ENCODE assay signal across 8 cellular contexts in genomic region chr17:4947010-4947410, GRCh38. TPM values are rescaled to one million over a fixed set of nuclear protein-coding genes. Genes with fewer than 3 reads are reported as not detected.
DNase-seq lines count a peak whose midpoint lies in the region; ATAC-seq and TF ChIP-seq lines count a peak whose summit lies in the region.

No MANE protein-coding gene starts in this region.

- H3K27me3 ChIP-seq in heart left ventricle (no peaks in the 10 kb centered on the region), subcutaneous abdominal adipose tissue (ENCODE audit: control insufficient read depth in 5 of 5, insufficient read depth in 4 of 5, low read length in 5 of 5) (no peaks in the 10 kb centered on the region)

- TF ChIP-seq CTCF in heart left ventricle (IDR thresholded peaks at IDR 0.05), result no peak

- peak overlapping the region in 4 of 5 donors; percentile 63 to 81 (median 71) for H3K9ac ChIP-seq in subcutaneous abdominal adipose tissue (ENCODE audit: low read length in 5 of 5)

- H3K36me3 Mint-ChIP-seq in activated CD4-positive, alpha-beta memory T cell treated with anti-CD3 and anti-CD28 coated beads, Interleukin-2, amount 10 ng/mL, durations not matched to agents 7 days and 5 days (ENCODE audit: low read depth), result peaks cover 62% of the 10 kb centered on the region

- 3 to 13% (median 6%) methylated on average over 7 of the region's 7 CpGs for WGBS in heart left ventricle, 4 donors

- H3K36me3 ChIP-seq in heart left ventricle (peaks cover 0 to 50% (median 46%) of the 10 kb centered on the region in 9 donors), subcutaneous abdominal adipose tissue (ENCODE audit: control insufficient read depth in 5 of 5, insufficient read depth in 5 of 5, low read length in 5 of 5) (peaks cover 0 to 46% (median 43%) of the 10 kb centered on the region in 5 donors)

- peaks cover 62% of the 10 kb centered on the region for H3K4me1 Mint-ChIP-seq in activated CD4-positive, alpha-beta memory T cell treated with anti-CD3 and anti-CD28 coated beads, Interleukin-2, amount 10 ng/mL, durations not matched to agents 7 days and 5 days

- H3K9me3 Mint-ChIP-seq in activated CD4-positive, alpha-beta memory T cell treated with anti-CD3 and anti-CD28 coated beads, Interleukin-2, amount 10 ng/mL, durations not matched to agents 7 days and 5 days, result no peaks in the 10 kb centered on the region

- CTCF ChIA-PET in activated CD4-positive, alpha-beta memory T cell treated with anti-CD3 and anti-CD28 coated beads, Interleukin-2, amount 10 ng/mL, durations not matched to agents 7 days and 5 days (lab: Charles Lee), result interaction anchor here (2.2 kb wide), 1 partner anchor 21 kb away, joined by 10 read pairs; the partner anchor contains the start of gene SPAG7

- intact Hi-C loops in heart left ventricle (cut with DNase I) (loop anchor here in 1 of 10 donors (5.0 kb wide), 1 partner anchor 40 kb away; the partner anchor contains the start of gene CAMTA2), left ventricle myocardium superior (cut with micrococcal nuclease) (no loop called here)

- H3K27ac ChIP-seq in heart left ventricle (peak overlapping the region; percentile 69 to 100 (median 99)), subcutaneous abdominal adipose tissue (ENCODE audit: low read depth, low read length) (peak overlapping the region; percentile 96)

- no peak for TF ChIP-seq POLR2A in heart left ventricle (IDR thresholded peaks at IDR 0.05)

- H3K9me3 ChIP-seq in heart left ventricle (no peaks in the 10 kb centered on the region), subcutaneous abdominal adipose tissue (ENCODE audit: control insufficient read depth in 5 of 5, low read length in 5 of 5) (no peaks in the 10 kb centered on the region)

- DNase-seq in heart left ventricle (peak in 2 of 5 donors; percentile 30 to 50), left ventricle myocardium superior (no peak), HK-2 (ENCODE audit: unreplicated experiment) (no peak), HPDE6-E6E7 (ENCODE audit: extremely low spot score) (no peak)
- DNase-seq in activated CD4-positive, alpha-beta memory T cell treated with anti-CD3 and anti-CD28 coated beads, Interleukin-2, amount 10 ng/mL, durations not matched to agents 7 days and 5 days, result no peak

- H3K27ac Mint-ChIP-seq in activated CD4-positive, alpha-beta memory T cell treated with anti-CD3 and anti-CD28 coated beads, Interleukin-2, amount 10 ng/mL, durations not matched to agents 7 days and 5 days, result peak overlapping the region; percentile 100

- peaks cover 11 to 73% (median 47%) of the 10 kb centered on the region in 12 donors for H3K4me1 ChIP-seq in heart left ventricle
- peaks cover 3 to 51% (median 47%) of the 10 kb centered on the region in 5 donors for H3K4me1 ChIP-seq in subcutaneous abdominal adipose tissue (ENCODE audit: control insufficient read depth in 5 of 5, insufficient read depth in 5 of 5, low read length in 5 of 5)

- H3K27me3 Mint-ChIP-seq in activated CD4-positive, alpha-beta memory T cell treated with anti-CD3 and anti-CD28 coated beads, Interleukin-2, amount 10 ng/mL, durations not matched to agents 7 days and 5 days, result no peaks in the 10 kb centered on the region

- peak overlapping the region; percentile 96 for H3K4me3 Mint-ChIP-seq in activated CD4-positive, alpha-beta memory T cell treated with anti-CD3 and anti-CD28 coated beads, Interleukin-2, amount 10 ng/mL, durations not matched to agents 7 days and 5 days

- H3K4me3 ChIP-seq in heart left ventricle, result peak overlapping the region; percentile 73 to 100 (median 98)
- peak overlapping the region; percentile 98 for H3K4me3 ChIP-seq in iPS-11a (ENCODE audit: low read depth, low read length)
- H3K4me3 ChIP-seq in subcutaneous abdominal adipose tissue (ENCODE audit: low read depth in 1 of 5, low read length in 5 of 5), result peak overlapping the region; percentile 78 to 99 (median 89)

- no peak for ATAC-seq in heart left ventricle
- ATAC-seq in left ventricle myocardium superior, result no peak
- ATAC-seq in HG02610 (IDR thresholded peaks at IDR 0.05; ENCODE audit: unreplicated experiment), result no peak

- POLR2A ChIA-PET in activated CD4-positive, alpha-beta memory T cell treated with anti-CD3 and anti-CD28 coated beads, Interleukin-2, amount 10 ng/mL, durations not matched to agents 7 days and 5 days (lab: Charles Lee), result interaction anchor here (0.6 to 20.7 kb wide), 17 partner anchors 6 to 244 kb away, joined by 3 to 711 read pairs (median 9); partner anchors contain the start of genes ARRB2, C17orf107, CAMTA2 and ENO3

RNA-seq across cellular contexts. Expression of gene PFN1, which starts 1.3 kb away (rescaled TPM):
- total RNA-seq in heart left ventricle (100 to 1,000 TPM; 145 to 608 (median 234) TPM), left ventricle myocardium superior (193 TPM)
- 100 to 1,000 TPM; 177 to 982 TPM for polyA plus RNA-seq in heart left ventricle
- 1,000 to 10,000 TPM; 2,149 to 2,220 TPM for total RNA-seq in activated CD4-positive, alpha-beta memory T cell treated with anti-CD3 and anti-CD28 coated beads, Interleukin-2, amount 10 ng/mL, durations not matched to agents 7 days and 5 days

RNA-seq across cellular contexts. Expression of gene ENO3, which starts 3.9 kb away (rescaled TPM):
- total RNA-seq in heart left ventricle (1,000 to 10,000 TPM in 2 of 9 donors, 100 to 1,000 TPM in 7; 383 to 1,354 (median 668) TPM), left ventricle myocardium superior (670 TPM)
- 1,000 to 10,000 TPM in 1 of 2 donors, 100 to 1,000 TPM in 1; 253 to 1,459 TPM for polyA plus RNA-seq in heart left ventricle
- 10 to 100 TPM; 26.8 to 33.0 TPM for total RNA-seq in activated CD4-positive, alpha-beta memory T cell treated with anti-CD3 and anti-CD28 coated beads, Interleukin-2, amount 10 ng/mL, durations not matched to agents 7 days and 5 days

RNA-seq across cellular contexts. Expression of gene RNF167, which starts 6.9 kb away (rescaled TPM):
- total RNA-seq in heart left ventricle (100 to 1,000 TPM in 1 of 9 donors, 10 to 100 TPM in 8; 50.7 to 111 (median 79.6) TPM), left ventricle myocardium superior (104 TPM)
- 100 to 1,000 TPM; 134 to 152 TPM for polyA plus RNA-seq in heart left ventricle
- total RNA-seq in activated CD4-positive, alpha-beta memory T cell treated with anti-CD3 and anti-CD28 coated beads, Interleukin-2, amount 10 ng/mL, durations not matched to agents 7 days and 5 days, result 100 to 1,000 TPM; 249 to 261 TPM

RNA-seq across cellular contexts. Expression of gene SLC25A11, which starts 7.2 kb away (rescaled TPM):
- total RNA-seq in heart left ventricle (100 to 1,000 TPM; 146 to 282 (median 204) TPM), left ventricle myocardium superior (246 TPM)
- polyA plus RNA-seq in heart left ventricle, result 100 to 1,000 TPM; 136 to 168 TPM
- total RNA-seq in activated CD4-positive, alpha-beta memory T cell treated with anti-CD3 and anti-CD28 coated beads, Interleukin-2, amount 10 ng/mL, durations not matched to agents 7 days and 5 days, result 10 to 100 TPM; 62.8 to 71.0 TPM

RNA-seq across cellular contexts. Expression of gene GP1BA, which starts 14.9 kb away (rescaled TPM):
- total RNA-seq in heart left ventricle (under 1 TPM in 3 of 9 donors, not detected in 6; 0.20 to 0.35 (median 0.25) TPM), left ventricle myocardium superior (not detected)
- under 1 TPM; 0.06 to 0.19 TPM for polyA plus RNA-seq in heart left ventricle
- not detected for total RNA-seq in activated CD4-positive, alpha-beta memory T cell treated with anti-CD3 and anti-CD28 coated beads, Interleukin-2, amount 10 ng/mL, durations not matched to agents 7 days and 5 days

Comparison
In these comparisons a context has a peak if more than half of its experiments do, and no peak if none do; other contexts are left out.
1. RNA of gene ENO3, which starts 3.9 kb away (total RNA-seq): 670 TPM in left ventricle myocardium superior (single experiment) and 383 to 1,354 TPM in heart left ventricle; 26.8 to 33.0 TPM in activated CD4-positive, alpha-beta memory T cell treated with anti-CD3 and anti-CD28 coated beads, Interleukin-2, amount 10 ng/mL, durations not matched to agents 7 days and 5 days; every median in the first group is over 10 times any median in the second.
2. Peak in every context shown above with its lines, with median percentiles within 50 percentile points of each other: H3K4me3 ChIP-seq.